In genomic region chr1:117654485-117655219, GRCh38 we compare ENCODE assay signal across 11 cellular contexts. TPM values are rescaled to one million over a fixed set of nuclear protein-coding genes. Genes with fewer than 3 reads are reported as not detected.
A peak's percentile ranks its signal among the peaks of the same experiment; 100 is the strongest.
DNase-seq lines count a peak whose midpoint lies in the region; ATAC-seq and TF ChIP-seq lines count a peak whose summit lies in the region.
"Had no signal": no experiment of that assay in that cellular context is flagged by ENCODE, and none has a peak within 500 bp of the region (broad histone marks: within the 10 kb centered on the region; RNA-seq: fewer than 3 reads in every experiment).

No MANE protein-coding gene starts in this region.

- DNase-seq in GF-D8 (lab: John Stamatoyannopoulos, UW) (peak; percentile 51), sciatic nerve (ENCODE audit: low spot score) (no peak), HFFc6 (no peak), DMS79 (lab: John Stamatoyannopoulos, UW) (no peak), left ventricle myocardium inferior (no peak)
- DNase-seq in activated naive CD8-positive, alpha-beta T cell treated with anti-CD3 and anti-CD28 coated beads for 36 hours, result no peak

- H3K36me3 ChIP-seq in left ventricle myocardium inferior, result no peaks in the 10 kb centered on the region
- H3K36me3 ChIP-seq: cardiac muscle cell, right lobe of liver had no signal

- peaks cover 18% of the 10 kb centered on the region for H3K4me1 ChIP-seq in left ventricle myocardium inferior
- H3K4me1 ChIP-seq: right lobe of liver had no signal

- peak; percentile 79 for ATAC-seq in GM19467 (IDR thresholded peaks at IDR 0.05; ENCODE audit: unreplicated experiment)
- peak; percentile 81 for ATAC-seq in HG03460 (IDR thresholded peaks at IDR 0.05; ENCODE audit: unreplicated experiment)
- ATAC-seq in sciatic nerve, result no peak

- peaks cover 75% of the 10 kb centered on the region for H3K27me3 Mint-ChIP-seq in activated naive CD8-positive, alpha-beta T cell treated with anti-CD3 and anti-CD28 coated beads for 36 hours
- H3K27me3 Mint-ChIP-seq in HFFc6 (ENCODE audit: insufficient read depth), result peaks cover 12% of the 10 kb centered on the region

- no peaks in the 10 kb centered on the region for H3K27me3 ChIP-seq in left ventricle myocardium inferior (ENCODE audit: low read depth)
- H3K27me3 ChIP-seq: cardiac muscle cell, right lobe of liver had no signal

- H3K27ac ChIP-seq in left ventricle myocardium inferior (replicated peaks), result no peak overlapping the region
- H3K27ac ChIP-seq: cardiac muscle cell, HL-60, right lobe of liver had no signal

- H3K9me3 Mint-ChIP-seq in activated naive CD8-positive, alpha-beta T cell treated with anti-CD3 and anti-CD28 coated beads for 36 hours, result no peaks in the 10 kb centered on the region
- no peaks in the 10 kb centered on the region for H3K9me3 Mint-ChIP-seq in HFFc6

- peak overlapping the region; percentile 18 for H3K27ac Mint-ChIP-seq in activated naive CD8-positive, alpha-beta T cell treated with anti-CD3 and anti-CD28 coated beads for 36 hours
- no peak overlapping the region; the same call in 1 of the 2 replicates for H3K27ac Mint-ChIP-seq in HFFc6

- peaks cover 69% of the 10 kb centered on the region for H3K4me1 Mint-ChIP-seq in activated naive CD8-positive, alpha-beta T cell treated with anti-CD3 and anti-CD28 coated beads for 36 hours
- peaks cover 20% of the 10 kb centered on the region for H3K4me1 Mint-ChIP-seq in HFFc6 (ENCODE audit: low read depth)

- intact Hi-C loops in sciatic nerve (cut with DNase I), result no loop called here
- intact Hi-C loops in left ventricle myocardium inferior (cut with micrococcal nuclease), result no loop called here

- H3K4me3 ChIP-seq in left ventricle myocardium inferior, result no peak overlapping the region
- H3K4me3 ChIP-seq: cardiac muscle cell, right lobe of liver had no signal

- H3K36me3 Mint-ChIP-seq in activated naive CD8-positive, alpha-beta T cell treated with anti-CD3 and anti-CD28 coated beads for 36 hours, result no peaks in the 10 kb centered on the region
- H3K36me3 Mint-ChIP-seq in HFFc6 (ENCODE audit: low read depth), result no peaks in the 10 kb centered on the region

- no peaks in the 10 kb centered on the region for H3K9me3 ChIP-seq in left ventricle myocardium inferior (replicated peaks)
- H3K9me3 ChIP-seq: right lobe of liver had no signal

- TF ChIP-seq CTCF in HFFc6 (IDR thresholded peaks at IDR 0.05) (no peak), left ventricle myocardium inferior (IDR thresholded peaks at IDR 0.05; ENCODE audit: borderline replicate concordance) (no peak)

- H3K4me3 Mint-ChIP-seq in activated naive CD8-positive, alpha-beta T cell treated with anti-CD3 and anti-CD28 coated beads for 36 hours, result peak overlapping the region; percentile 42
- no peak overlapping the region for H3K4me3 Mint-ChIP-seq in HFFc6

RNA-seq across cellular contexts. Expression of gene TENT5C, which starts 48.8 kb away (rescaled TPM):
- 1 to 10 TPM; 4.2 TPM for total RNA-seq in activated naive CD8-positive, alpha-beta T cell treated with anti-CD3 and anti-CD28 coated beads for 36 hours
- total RNA-seq in sciatic nerve (37.0 TPM), left ventricle myocardium inferior (14.9 TPM)
- total RNA-seq in HFFc6 (2021; fragmentation: NEBNext Ultra II Directional; extraction: Animal tissue kit (Norgen Biotek cat#: 25700)), result under 1 TPM; 0.47 to 0.91 (median 0.75) TPM
